Comparison of ENCODE assay signal across 1 cellular context in genomic region chr3:125185758-125186245, GRCh38.
TF ChIP-seq lines count a peak whose summit lies in the region.

No MANE protein-coding gene starts in this region.

TF ChIP-seq in GM12878, 131 proteins besides CTCF, POLR2A, EP300 and RAD21 (continued from another document):
- TF ChIP-seq, protein P1, sequence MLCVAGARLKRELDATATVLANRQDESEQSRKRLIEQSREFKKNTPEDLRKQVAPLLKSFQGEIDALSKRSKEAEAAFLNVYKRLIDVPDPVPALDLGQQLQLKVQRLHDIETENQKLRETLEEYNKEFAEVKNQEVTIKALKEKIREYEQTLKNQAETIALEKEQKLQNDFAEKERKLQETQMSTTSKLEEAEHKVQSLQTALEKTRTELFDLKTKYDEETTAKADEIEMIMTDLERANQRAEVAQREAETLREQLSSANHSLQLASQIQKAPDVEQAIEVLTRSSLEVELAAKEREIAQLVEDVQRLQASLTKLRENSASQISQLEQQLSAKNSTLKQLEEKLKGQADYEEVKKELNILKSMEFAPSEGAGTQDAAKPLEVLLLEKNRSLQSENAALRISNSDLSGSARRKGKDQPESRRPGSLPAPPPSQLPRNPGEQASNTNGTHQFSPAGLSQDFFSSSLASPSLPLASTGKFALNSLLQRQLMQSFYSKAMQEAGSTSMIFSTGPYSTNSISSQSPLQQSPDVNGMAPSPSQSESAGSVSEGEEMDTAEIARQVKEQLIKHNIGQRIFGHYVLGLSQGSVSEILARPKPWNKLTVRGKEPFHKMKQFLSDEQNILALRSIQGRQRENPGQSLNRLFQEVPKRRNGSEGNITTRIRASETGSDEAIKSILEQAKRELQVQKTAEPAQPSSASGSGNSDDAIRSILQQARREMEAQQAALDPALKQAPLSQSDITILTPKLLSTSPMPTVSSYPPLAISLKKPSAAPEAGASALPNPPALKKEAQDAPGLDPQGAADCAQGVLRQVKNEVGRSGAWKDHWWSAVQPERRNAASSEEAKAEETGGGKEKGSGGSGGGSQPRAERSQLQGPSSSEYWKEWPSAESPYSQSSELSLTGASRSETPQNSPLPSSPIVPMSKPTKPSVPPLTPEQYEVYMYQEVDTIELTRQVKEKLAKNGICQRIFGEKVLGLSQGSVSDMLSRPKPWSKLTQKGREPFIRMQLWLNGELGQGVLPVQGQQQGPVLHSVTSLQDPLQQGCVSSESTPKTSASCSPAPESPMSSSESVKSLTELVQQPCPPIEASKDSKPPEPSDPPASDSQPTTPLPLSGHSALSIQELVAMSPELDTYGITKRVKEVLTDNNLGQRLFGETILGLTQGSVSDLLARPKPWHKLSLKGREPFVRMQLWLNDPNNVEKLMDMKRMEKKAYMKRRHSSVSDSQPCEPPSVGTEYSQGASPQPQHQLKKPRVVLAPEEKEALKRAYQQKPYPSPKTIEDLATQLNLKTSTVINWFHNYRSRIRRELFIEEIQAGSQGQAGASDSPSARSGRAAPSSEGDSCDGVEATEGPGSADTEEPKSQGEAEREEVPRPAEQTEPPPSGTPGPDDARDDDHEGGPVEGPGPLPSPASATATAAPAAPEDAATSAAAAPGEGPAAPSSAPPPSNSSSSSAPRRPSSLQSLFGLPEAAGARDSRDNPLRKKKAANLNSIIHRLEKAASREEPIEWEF (IDR thresholded peaks at IDR 0.05; ENCODE audit: insufficient replicate concordance, low read depth, low read length): no peak
- TF ChIP-seq MXI1 (IDR thresholded peaks at IDR 0.05; ENCODE audit: low read depth, low read length) (no peak), SMC3 (IDR thresholded peaks at IDR 0.05; ENCODE audit: borderline replicate concordance, low read length) (no peak), SMAD1 (IDR thresholded peaks at IDR 0.05; ENCODE audit: low read depth, partially characterized antibody) (no peak), TCF7 (IDR thresholded peaks at IDR 0.05; ENCODE audit: borderline replicate concordance) (no peak), RB1 (IDR thresholded peaks at IDR 0.05; ENCODE audit: borderline replicate concordance) (no peak), SIX5 (IDR thresholded peaks at IDR 0.05; ENCODE audit: low read depth, low read length, severe bottlenecking) (no peak), HCFC1 (IDR thresholded peaks at IDR 0.05; ENCODE audit: low read length) (no peak), RAD51 (IDR thresholded peaks at IDR 0.05) (no peak), SP1 (IDR thresholded peaks at IDR 0.05; ENCODE audit: low read depth, low read length) (no peak), MYC (IDR thresholded peaks at IDR 0.05; ENCODE audit: insufficient read depth, insufficient read length, insufficient replicate concordance, low read length, severe bottlenecking) (no peak)
- TF ChIP-seq, protein P2, sequence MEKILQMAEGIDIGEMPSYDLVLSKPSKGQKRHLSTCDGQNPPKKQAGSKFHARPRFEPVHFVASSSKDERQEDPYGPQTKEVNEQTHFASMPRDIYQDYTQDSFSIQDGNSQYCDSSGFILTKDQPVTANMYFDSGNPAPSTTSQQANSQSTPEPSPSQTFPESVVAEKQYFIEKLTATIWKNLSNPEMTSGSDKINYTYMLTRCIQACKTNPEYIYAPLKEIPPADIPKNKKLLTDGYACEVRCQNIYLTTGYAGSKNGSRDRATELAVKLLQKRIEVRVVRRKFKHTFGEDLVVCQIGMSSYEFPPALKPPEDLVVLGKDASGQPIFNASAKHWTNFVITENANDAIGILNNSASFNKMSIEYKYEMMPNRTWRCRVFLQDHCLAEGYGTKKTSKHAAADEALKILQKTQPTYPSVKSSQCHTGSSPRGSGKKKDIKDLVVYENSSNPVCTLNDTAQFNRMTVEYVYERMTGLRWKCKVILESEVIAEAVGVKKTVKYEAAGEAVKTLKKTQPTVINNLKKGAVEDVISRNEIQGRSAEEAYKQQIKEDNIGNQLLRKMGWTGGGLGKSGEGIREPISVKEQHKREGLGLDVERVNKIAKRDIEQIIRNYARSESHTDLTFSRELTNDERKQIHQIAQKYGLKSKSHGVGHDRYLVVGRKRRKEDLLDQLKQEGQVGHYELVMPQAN (conservative IDR thresholded peaks at IDR 0.05): no peak
